17 cellular contexts compared by ENCODE assay signal in genomic region chr9:135476561-135476960, GRCh38. TPM values are rescaled to one million over a fixed set of nuclear protein-coding genes. Genes with fewer than 3 reads are reported as not detected.
DNase-seq lines count a peak whose midpoint lies in the region; ATAC-seq and TF ChIP-seq lines count a peak whose summit lies in the region.
"Had no signal": no experiment of that assay in that cellular context is flagged by ENCODE, and none has a peak within 500 bp of the region (broad histone marks: within the 10 kb centered on the region; RNA-seq: fewer than 3 reads in every experiment).

No MANE protein-coding gene starts in this region.

- no peak for TF ChIP-seq CTCF in RWPE1 (conservative IDR thresholded peaks at IDR 0.05; ENCODE audit: low read depth)
- TF ChIP-seq CTCF in hepatocyte (IDR thresholded peaks at IDR 0.05; ENCODE audit: poor library complexity): no peak
- TF ChIP-seq CTCF in nephron (IDR thresholded peaks at IDR 0.05; ENCODE audit: unreplicated experiment in 3 of 3): no peak
- TF ChIP-seq CTCF in upper lobe of right lung (IDR thresholded peaks at IDR 0.05): no peak

- no peak overlapping the region for H3K9ac ChIP-seq in GM23248

- H3K4me1 Mint-ChIP-seq in nephron: peaks cover 13% of the 10 kb centered on the region

- peaks cover 21% of the 10 kb centered on the region for H3K79me2 ChIP-seq in hepatocyte
- peaks cover 5% of the 10 kb centered on the region for H3K79me2 ChIP-seq in GM23248 (ENCODE audit: insufficient read depth)

- H3K9me2 ChIP-seq in hepatocyte (replicated peaks; ENCODE audit: insufficient read depth) (no peaks in the 10 kb centered on the region), GM23248 (ENCODE audit: insufficient read depth) (no peaks in the 10 kb centered on the region)

- H3K36me3 ChIP-seq in hepatocyte (replicated peaks; ENCODE audit: insufficient read depth, low read depth): no peaks in the 10 kb centered on the region
- H3K36me3 ChIP-seq in upper lobe of right lung: no peaks in the 10 kb centered on the region
- no peaks in the 10 kb centered on the region for H3K36me3 ChIP-seq in GM23248 (ENCODE audit: low read depth)
- H3K36me3 ChIP-seq: BE2C had no signal

- H3F3A ChIP-seq in GM23248 (ENCODE audit: insufficient read depth): peaks cover 13% of the 10 kb centered on the region; the same call in 1 of the 2 replicates

- H3K27ac ChIP-seq in RWPE1 (peak overlapping the region; percentile 73), hepatocyte (peak overlapping the region; percentile 33), upper lobe of right lung (peak overlapping the region; percentile 58), GM23248 (no peak overlapping the region)
- H3K27ac ChIP-seq: A549, C4-2B had no signal

- CTCF ChIA-PET in RWPE1 (lab: Yijun Ruan, JAX): interaction anchor here (0.6 to 0.7 kb wide), 4 partner anchors 39 to 1085 kb away, joined by 3 to 4 read pairs (median 3); no protein-coding TSS in a partner anchor

- H3K9me3 Mint-ChIP-seq in nephron: no peaks in the 10 kb centered on the region
- H3K9me3 Mint-ChIP-seq: CD8-positive, alpha-beta T cell had no signal

- H3K27ac Mint-ChIP-seq in nephron: peak overlapping the region in 2 of 3 experiments; percentile 70 to 92
- H3K27ac Mint-ChIP-seq: CD8-positive, alpha-beta T cell had no signal

- H3K4me2 ChIP-seq in hepatocyte: no peak overlapping the region
- no peak overlapping the region for H3K4me2 ChIP-seq in GM23248 (ENCODE audit: unreplicated experiment)
- H3K4me2 ChIP-seq: A549 had no signal

- H3K4me1 ChIP-seq in hepatocyte (ENCODE audit: insufficient read depth): peaks cover 7% of the 10 kb centered on the region
- peaks cover 18% of the 10 kb centered on the region for H3K4me1 ChIP-seq in upper lobe of right lung
- peaks cover 11% of the 10 kb centered on the region for H3K4me1 ChIP-seq in GM23248 (ENCODE audit: insufficient read depth)

- no peak overlapping the region for H3K4me3 Mint-ChIP-seq in nephron
- H3K4me3 Mint-ChIP-seq: CD8-positive, alpha-beta T cell had no signal

- no peaks in the 10 kb centered on the region for H3K9me3 ChIP-seq in hepatocyte (ENCODE audit: low read depth)
- no peaks in the 10 kb centered on the region for H3K9me3 ChIP-seq in upper lobe of right lung
- H3K9me3 ChIP-seq in GM23248 (ENCODE audit: low read depth): no peaks in the 10 kb centered on the region
- H3K9me3 ChIP-seq: A549, BE2C had no signal

- peaks cover 3% of the 10 kb centered on the region for H3K27me3 Mint-ChIP-seq in nephron (ENCODE audit: low read depth)

- H3K27me3 ChIP-seq in hepatocyte (no peaks in the 10 kb centered on the region), upper lobe of right lung (no peaks in the 10 kb centered on the region), GM23248 (replicated peaks; ENCODE audit: insufficient read depth) (no peaks in the 10 kb centered on the region)

- POLR2A ChIA-PET in RWPE1 (lab: Yijun Ruan, JAX; ENCODE audit: low non-redundant PET): interaction anchor here (0.7 kb wide), 1 partner anchor 1244 kb away, joined by 3 read pairs; no protein-coding TSS in a partner anchor

- in situ Hi-C loops in GM23248 (cut with MboI): no loop called here

- intact Hi-C loops in upper lobe of right lung (cut with DNase I): no loop called here

- H3K4me3 ChIP-seq in hepatocyte (no peak overlapping the region), upper lobe of right lung (no peak overlapping the region), GM23248 (no peak overlapping the region)
- H3K4me3 ChIP-seq: A549 had no signal

- 95% methylated on average over 8 of the region's 8 CpGs for WGBS in hepatocyte (ENCODE audit: low lambda C conversion rate, missing lambda C conversion rate)
- WGBS in GM23248 (ENCODE audit: low coverage in 1 of 2, low lambda C conversion rate in 2 of 2, missing lambda C conversion rate in 2 of 2), 2 experiments: 95 to 98% methylated on average over 8 of the region's 8 CpGs

- H4K20me1 ChIP-seq in hepatocyte (ENCODE audit: insufficient read depth, poor library complexity, severe bottlenecking) (peaks cover 3% of the 10 kb centered on the region), GM23248 (ENCODE audit: insufficient read depth) (no peaks in the 10 kb centered on the region)

- ATAC-seq in upper lobe of right lung: no peak
- ATAC-seq: A549; CD8-positive, alpha-beta T cell had no signal

- H3K36me3 Mint-ChIP-seq in nephron (ENCODE audit: low read depth): peaks cover 3% of the 10 kb centered on the region
- H3K36me3 Mint-ChIP-seq: CD8-positive, alpha-beta T cell had no signal

- DNase-seq in RWPE1 (ENCODE audit: low spot score): no peak
- DNase-seq in hepatocyte (ENCODE audit: low spot score): no peak
- no peak for DNase-seq in upper lobe of right lung
- no peak for DNase-seq in GM23248
- no peak for DNase-seq in retina
- no peak for DNase-seq in CD1c-positive myeloid dendritic cell (ENCODE audit: extremely low spot score)
- DNase-seq: BE2C; CD8-positive, alpha-beta T cell; COR-L47; DND-41; GDM1; IMR-90 had no signal

- H2AFZ ChIP-seq in hepatocyte (no peak overlapping the region), GM23248 (no peak overlapping the region)

RNA-seq across cellular contexts. Expression of gene PPP1R26, which starts 3.0 kb away (rescaled TPM):
- total RNA-seq in hepatocyte: 12.5 and 15.6 TPM in 2 replicates
- polyA plus RNA-seq in hepatocyte: 9.1 and 15.0 TPM in 2 replicates
- 27.5 TPM for total RNA-seq in upper lobe of right lung
- 13.4 and 19.2 TPM in 2 replicates for total RNA-seq in GM23248 (2014; rRNA removed; shearing (Covaris generic))
- polyA plus RNA-seq in GM23248 (2016; fragmentation: Nextera tagmentation; extraction: Ambion mirVana): 2.2 and 3.4 TPM in 2 replicates

RNA-seq across cellular contexts. Expression of gene MRPS2, which starts 23.9 kb away (rescaled TPM):
- 22.4 and 28.0 TPM in 2 replicates for total RNA-seq in hepatocyte
- polyA plus RNA-seq in hepatocyte: 57.0 and 59.1 TPM in 2 replicates
- total RNA-seq in upper lobe of right lung: 23.0 TPM
- 32.2 and 45.3 TPM in 2 replicates for total RNA-seq in GM23248 (2014; rRNA removed; shearing (Covaris generic))
- polyA plus RNA-seq in GM23248 (2016; fragmentation: Nextera tagmentation; extraction: Ambion mirVana): 51.7 and 55.3 TPM in 2 replicates

RNA-seq across cellular contexts. Expression of gene LCN1, which starts 44.7 kb away (rescaled TPM):
- total RNA-seq in hepatocyte (not detected in 2 replicates), upper lobe of right lung (not detected)
- polyA plus RNA-seq in hepatocyte (0.63 TPM in 1 of 2 replicates, not detected in the other), GM23248 (2016; fragmentation: Nextera tagmentation; extraction: Ambion mirVana) (not detected in 2 replicates)
- not detected in 2 replicates for total RNA-seq in GM23248 (2014; rRNA removed; shearing (Covaris generic))
- total RNA-seq: CD8-positive, alpha-beta T cell; H4; IMR-90 had no signal
- polyA plus RNA-seq: A549, AG04450, IMR-90 had no signal
